26 cellular contexts compared by ENCODE assay signal in genomic region chr2:26479131-26479970, GRCh38. TPM values are rescaled to one million over a fixed set of nuclear protein-coding genes. Genes with fewer than 3 reads are reported as not detected.
"Had no signal": no experiment of that assay in that cellular context is flagged by ENCODE, and none has a peak within 500 bp of the region (broad histone marks: within the 10 kb centered on the region; RNA-seq: fewer than 3 reads in every experiment).

No MANE protein-coding gene starts in this region.

- DNase-seq: activated CD4-positive, alpha-beta memory T cell treated with anti-CD3 and anti-CD28 coated beads, Interleukin-2, amount 10 ng/mL, durations not matched to agents 7 days and 5 days; activated CD4-positive, alpha-beta T cell treated with anti-CD3 and anti-CD28 coated beads for 36 hours; activated CD4-positive, alpha-beta T cell treated with anti-CD3 and anti-CD28 coated beads, Interleukin-2, amount 50 U/mL, for 1 hour; activated gamma-delta T cell; activated naive CD4-positive, alpha-beta T cell treated with anti-CD3 and anti-CD28 coated beads for 36 hours; activated T-cell treated with anti-CD3 and anti-CD28 coated beads for 4 hours; activated T-cell treated with anti-CD3 and anti-CD28 coated beads, Interleukin-2, amount 50 U/mL, for 48 hours; adrenal gland; aorta; caudate nucleus; Kasumi-1; NCI-H1105 treated with DMSO at 0.1 percent for 48 hours; NCI-H1436 treated with DMSO at 0.1 percent for 48 hours; NCI-H187 treated with DMSO at 0.1 percent for 48 hours; NCI-H2081 treated with DMSO at 0.1 percent for 48 hours; NCI-H446; NCI-H524; PC-9; T-cell; T-helper 2 cell; T1000 had no signal

- H3K4me1 ChIP-seq: breast epithelium had no signal

- H3K4me3 ChIP-seq: adrenal gland, breast epithelium, K562, PC-9, SK-N-MC had no signal

- ATAC-seq: activated CD4-positive, alpha-beta T cell treated with anti-CD3 and anti-CD28 coated beads for 36 hours; activated T-helper 17 cell treated with anti-CD3 and anti-CD28 coated beads, Interleukin-2, amount 50 U/mL, for 72 hours; K562; T-cell had no signal

- H3K27me3 ChIP-seq: adrenal gland, breast epithelium had no signal

- H2AFZ ChIP-seq: PC-9 had no signal

- H3K27ac ChIP-seq: breast epithelium, PC-9, SK-N-MC had no signal

- FAIRE-seq: K562, TTC549 had no signal

- H3K9me3 ChIP-seq: adrenal gland, breast epithelium had no signal

- H3K4me2 ChIP-seq: PC-9 had no signal

- H3K36me3 ChIP-seq: adrenal gland, breast epithelium had no signal

RNA-seq across cellular contexts. Expression of gene OTOF, which starts 1.4 kb away (rescaled TPM):
- total RNA-seq: PC-9 had no signal
- polyA plus RNA-seq: aorta had no signal
